17 cellular contexts compared by ENCODE assay signal in genomic region chr2:37544617-37545031, GRCh38.
"Had no signal": no experiment of that assay in that cellular context is flagged by ENCODE, and none has a peak within 500 bp of the region (broad histone marks: within the 10 kb centered on the region; RNA-seq: fewer than 3 reads in every experiment).

No MANE protein-coding gene starts in this region.

- H3K4me1 Mint-ChIP-seq: activated naive CD8-positive, alpha-beta T cell treated with anti-CD3 and anti-CD28 coated beads, Interleukin-2, amount 10 ng/mL, durations not matched to agents 7 days and 5 days had no signal

- ATAC-seq: heart left ventricle; left colon; mucosa of descending colon; naive thymus-derived CD4-positive, alpha-beta T cell; pancreas had no signal

- H3K27ac ChIP-seq: breast epithelium, heart left ventricle, pancreas, tibial artery had no signal

- H3K27me3 ChIP-seq: breast epithelium, heart left ventricle, pancreas, tibial artery had no signal

- H3K9me3 Mint-ChIP-seq: activated naive CD8-positive, alpha-beta T cell treated with anti-CD3 and anti-CD28 coated beads, Interleukin-2, amount 10 ng/mL, durations not matched to agents 7 days and 5 days; dendritic cell treated with granulocyte-macrophage colony-stimulating factor and Interleukin-4, amounts not matched to agents 40 ng/mL and 50 ng/mL, for 4 days; naive thymus-derived CD4-positive, alpha-beta T cell; T-helper 2 cell treated with Interferon-gamma antibody and Interleukin-4, amounts not matched to agents 5 μg/mL and 100 μg/mL, for 36 hours had no signal

- H3K9me3 ChIP-seq: breast epithelium, heart left ventricle, mucosa of descending colon, pancreas, tibial artery had no signal

- H3K36me3 Mint-ChIP-seq: activated naive CD8-positive, alpha-beta T cell treated with anti-CD3 and anti-CD28 coated beads, Interleukin-2, amount 10 ng/mL, durations not matched to agents 7 days and 5 days; naive thymus-derived CD4-positive, alpha-beta T cell; stimulated activated naive B cell treated with anti-CD40 and anti-IgM and Interleukin-4, amounts not matched to agents 10 μg/mL and 1 μg/mL and 100 μg/mL, for 72 hours had no signal

- H3K4me3 Mint-ChIP-seq: activated naive CD8-positive, alpha-beta T cell treated with anti-CD3 and anti-CD28 coated beads, Interleukin-2, amount 10 ng/mL, durations not matched to agents 7 days and 5 days; dendritic cell treated with granulocyte-macrophage colony-stimulating factor and Interleukin-4, amounts not matched to agents 40 ng/mL and 50 ng/mL, for 4 days; naive thymus-derived CD4-positive, alpha-beta T cell; stimulated activated naive B cell treated with anti-CD40 and anti-IgM and Interleukin-4, amounts not matched to agents 10 μg/mL and 1 μg/mL and 100 μg/mL, for 72 hours; T-helper 2 cell treated with Interferon-gamma antibody and Interleukin-4, amounts not matched to agents 5 μg/mL and 100 μg/mL, for 36 hours had no signal

- DNase-seq: activated CD4-positive, alpha-beta T cell treated with anti-CD3 and anti-CD28 coated beads, Interleukin-2, amount 50 U/mL, for 4 hours; activated naive CD4-positive, alpha-beta T cell; activated naive CD8-positive, alpha-beta T cell treated with anti-CD3 and anti-CD28 coated beads, Interleukin-2, amount 10 ng/mL, durations not matched to agents 7 days and 5 days; activated T-cell treated with anti-CD3 and anti-CD28 coated beads for 4 hours; effector memory CD4-positive, alpha-beta T cell; heart left ventricle; left colon; mammary epithelial cell; mucosa of descending colon; naive thymus-derived CD4-positive, alpha-beta T cell; pancreas; stimulated activated CD4-positive, alpha-beta T cell treated with anti-CD3 and anti-CD28 coated beads, Interleukin-2, amount 100 ng/mL, for 48 hours; stimulated activated naive B cell treated with anti-CD40 and anti-IgM and Interleukin-4, amounts not matched to agents 10 μg/mL and 1 μg/mL and 100 μg/mL, for 72 hours; tibial artery had no signal

- H3K4me1 ChIP-seq: breast epithelium, pancreas, tibial artery had no signal

- H3K27ac Mint-ChIP-seq: activated naive CD8-positive, alpha-beta T cell treated with anti-CD3 and anti-CD28 coated beads, Interleukin-2, amount 10 ng/mL, durations not matched to agents 7 days and 5 days; dendritic cell treated with granulocyte-macrophage colony-stimulating factor and Interleukin-4, amounts not matched to agents 40 ng/mL and 50 ng/mL, for 4 days; naive thymus-derived CD4-positive, alpha-beta T cell; stimulated activated naive B cell treated with anti-CD40 and anti-IgM and Interleukin-4, amounts not matched to agents 10 μg/mL and 1 μg/mL and 100 μg/mL, for 72 hours; T-helper 2 cell treated with Interferon-gamma antibody and Interleukin-4, amounts not matched to agents 5 μg/mL and 100 μg/mL, for 36 hours had no signal

- H3K4me3 ChIP-seq: breast epithelium, heart left ventricle, mucosa of descending colon, pancreas, tibial artery had no signal

- H3K36me3 ChIP-seq: breast epithelium, heart left ventricle, pancreas, tibial artery had no signal
